ENCODE assay signal across 20 cellular contexts in the genomic region with DNA sequence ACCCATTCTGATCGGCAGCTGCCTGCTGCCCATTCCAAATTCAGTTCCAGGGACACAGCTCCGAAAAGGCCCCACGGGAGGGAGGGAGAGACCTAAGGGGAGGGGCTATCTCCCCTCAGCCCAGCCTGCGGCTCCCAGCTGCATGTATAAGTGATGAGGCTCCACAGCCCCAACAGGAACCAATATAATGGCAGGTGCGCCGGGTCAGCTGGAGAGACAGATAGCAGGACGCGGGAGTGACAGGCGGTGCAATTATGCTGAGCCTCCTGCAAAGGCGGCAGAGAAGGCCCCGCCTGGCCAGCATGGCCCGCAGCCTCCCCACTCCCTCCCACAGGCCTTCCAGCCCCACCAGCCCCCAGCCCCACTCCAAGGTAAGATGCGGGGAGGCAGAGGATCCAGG. TPM values are rescaled to one million over a fixed set of nuclear protein-coding genes. Genes with fewer than 3 reads are reported as not detected.
DNase-seq lines count a peak whose midpoint lies in the region; ATAC-seq, FAIRE-seq and TF ChIP-seq lines count a peak whose summit lies in the region.
"Had no signal": no experiment of that assay in that cellular context is flagged by ENCODE, and none has a peak within 500 bp of the region (broad histone marks: within the 10 kb centered on the region; RNA-seq: fewer than 3 reads in every experiment).

No MANE protein-coding gene starts in this region.

- no peak for FAIRE-seq in K562 (lab: Jason Lieb, UNC)
- FAIRE-seq: GM12878, GM18507 had no signal

- WGBS in K562 (ENCODE audit: insufficient coverage, low coverage, missing lambda C conversion rate): 1% methylated on average over 13 of the region's 13 CpGs

- H3K4me1 ChIP-seq in BE2C: peaks cover 25% of the 10 kb centered on the region
- H3K4me1 ChIP-seq in K562 (replicated peaks in 1 of 2; ENCODE audit: control insufficient read depth in 2 of 2, insufficient read depth in 2 of 2, low read length in 2 of 2): peaks cover 3 to 12% of the 10 kb centered on the region in 2 experiments; a peak in 4 of 5 replicates
- H3K4me1 ChIP-seq in CD4-positive, alpha-beta memory T cell (ENCODE audit: insufficient read depth, low read length): no peaks in the 10 kb centered on the region

- no peak for TF ChIP-seq EP300 in K562 (IDR thresholded peaks at IDR 0.05; ENCODE audit: low read length)

- peaks cover 0 to 4% (median 0%) of the 10 kb centered on the region in 4 donors for H3K4me1 Mint-ChIP-seq in CD4-positive, alpha-beta memory T cell

- no peaks in the 10 kb centered on the region for H3K36me3 Mint-ChIP-seq in CD4-positive, alpha-beta memory T cell

- peaks cover 8% of the 10 kb centered on the region for H4K20me1 ChIP-seq in K562 (replicated peaks; ENCODE audit: control insufficient read depth, insufficient read depth, low read length)

- CTCF ChIA-PET in K562 (lab: Yijun Ruan, JAX; ENCODE audit: low intra/inter-chr PET ratio): no interaction called here
- CTCF ChIA-PET in CD4-positive, alpha-beta memory T cell (lab: Charles Lee; ENCODE audit: partially characterized antibody): no interaction called here

- H3K9me3 ChIP-seq in BE2C (no peaks in the 10 kb centered on the region), K562 (replicated peaks; ENCODE audit: control insufficient read depth, insufficient read depth, low read depth, low read length) (no peaks in the 10 kb centered on the region)
- no peaks in the 10 kb centered on the region for H3K9me3 ChIP-seq in CD4-positive, alpha-beta memory T cell (ENCODE audit: control insufficient read depth in 1 of 2, low read length in 2 of 2)

- TF ChIP-seq CTCF in BE2C (IDR thresholded peaks at IDR 0.05; ENCODE audit: low read depth, low read length): no peak
- TF ChIP-seq CTCF in K562 (IDR thresholded peaks at IDR 0.05 in 2 of 3, conservative IDR thresholded peaks at IDR 0.05 in 1 of 3; ENCODE audit: insufficient read depth in 2 of 3, low read depth in 1 of 3, low read length in 3 of 3): no peak

- no peak overlapping the region for H3K27ac Mint-ChIP-seq in CD4-positive, alpha-beta memory T cell

- TF ChIP-seq POLR2A in K562 (conservative IDR thresholded peaks at IDR 0.05): no peak

- no peak overlapping the region for H3K4me2 ChIP-seq in K562 (ENCODE audit: insufficient read depth, low read length)

- TF ChIP-seq RAD21 in K562 (CRISPR knock-in tag; conservative IDR thresholded peaks at IDR 0.05 in 1 of 2, IDR thresholded peaks at IDR 0.05 in 1 of 2): no peak

- in situ Hi-C loops in K562 (cut with MboI): no loop called here

- peak; percentile 39 for DNase-seq in DMS53 (lab: John Stamatoyannopoulos, UW)
- no peak for DNase-seq in DMS53 treated with DMSO at 0.1 percent for 48 hours (lab: John Stamatoyannopoulos, UW; ENCODE audit: unreplicated experiment)
- peak; percentile 73 for DNase-seq in BE2C
- DNase-seq in NCI-H510A treated with DMSO at 0.1 percent for 48 hours (lab: John Stamatoyannopoulos, UW): peak; percentile 83
- DNase-seq in K562 (ENCODE audit: extremely low read depth in 1 of 4, low spot score in 3 of 4): peak in 1 of 4 experiments; percentile 34
- DNase-seq in CD4-positive, alpha-beta memory T cell: no peak
- DNase-seq: 8988T, C1 segment of cervical spinal cord, COR-L47, DMS79, HCEC 1CT, NCI-H1930, NCI-H345, Right ventricle myocardium superior, T-helper 2 cell had no signal

- H3K27me3 ChIP-seq in BE2C: no peaks in the 10 kb centered on the region
- peaks cover 33 to 67% of the 10 kb centered on the region in 2 experiments for H3K27me3 ChIP-seq in K562 (ENCODE audit: control insufficient read depth in 2 of 2, insufficient read depth in 2 of 2, low read length in 2 of 2)
- peaks cover 5% of the 10 kb centered on the region for H3K27me3 ChIP-seq in CD4-positive, alpha-beta memory T cell (ENCODE audit: insufficient read depth, low read length)

- no peak overlapping the region for H3K4me3 Mint-ChIP-seq in CD4-positive, alpha-beta memory T cell

- H3K36me3 ChIP-seq in BE2C (no peaks in the 10 kb centered on the region), K562 (ENCODE audit: control insufficient read depth, insufficient read depth, low read length) (no peaks in the 10 kb centered on the region)
- no peaks in the 10 kb centered on the region for H3K36me3 ChIP-seq in CD4-positive, alpha-beta memory T cell (ENCODE audit: insufficient read depth, low read length)

- H2AFZ ChIP-seq in K562 (ENCODE audit: low read depth, low read length): no peak overlapping the region

- no peaks in the 10 kb centered on the region for H3K9me3 Mint-ChIP-seq in CD4-positive, alpha-beta memory T cell

- H3K4me3 ChIP-seq in BE2C (ENCODE audit: low read depth, low read length): no peak overlapping the region
- no peak overlapping the region for H3K4me3 ChIP-seq in K562
- H3K4me3 ChIP-seq in CD4-positive, alpha-beta memory T cell (ENCODE audit: low read length in 2 of 2): no peak overlapping the region
- H3K4me3 ChIP-seq: GM12878 had no signal

- ATAC-seq in K562 (peak; percentile 72), GM19455 (IDR thresholded peaks at IDR 0.05; ENCODE audit: unreplicated experiment) (no peak), HG03521 (IDR thresholded peaks at IDR 0.05; ENCODE audit: unreplicated experiment) (no peak)
- ATAC-seq: GM12878 had no signal

- peaks cover 12 to 39% of the 10 kb centered on the region in 2 donors for H3K27me3 Mint-ChIP-seq in CD4-positive, alpha-beta memory T cell

- no peak overlapping the region for H3K27ac ChIP-seq in K562 (ENCODE audit: extremely low read depth, low read depth, low read length)
- H3K27ac ChIP-seq in CD4-positive, alpha-beta memory T cell (ENCODE audit: low read depth, low read length): no peak overlapping the region
- H3K27ac ChIP-seq: HL-60 had no signal

- POLR2A ChIA-PET in K562 (lab: Yijun Ruan, JAX): interaction anchor here (0.6 to 0.7 kb wide), 3 partner anchors 21 to 172 kb away, joined by 3 read pairs; no protein-coding TSS in a partner anchor
- POLR2A ChIA-PET in CD4-positive, alpha-beta memory T cell (lab: Charles Lee; ENCODE audit: partially characterized antibody): no interaction called here

- no peaks in the 10 kb centered on the region for H3K9me1 ChIP-seq in K562 (ENCODE audit: control insufficient read depth, insufficient read depth, low read length)

- H3K79me2 ChIP-seq in K562 (ENCODE audit: control insufficient read depth, insufficient read depth, low read length): no peaks in the 10 kb centered on the region

- H3K9ac ChIP-seq in K562 (ENCODE audit: insufficient read depth in 1 of 2, low read depth in 2 of 2, low read length in 2 of 2): peak overlapping the region in 1 of 2 experiments; percentile 37; a peak in 1 of 4 replicates

- intact Hi-C loops in K562 (cut with micrococcal nuclease): no loop called here
- intact Hi-C loops in CD4-positive, alpha-beta memory T cell (cut with micrococcal nuclease): no loop called here

- no TSS peak for BruUV-seq in K562 (replicated peaks; lab: Mats Ljungman, UMichigan)

TF ChIP-seq in K562, 482 proteins besides CTCF, POLR2A, EP300 and RAD21 (continues in another document):
- TF ChIP-seq FOXK2 (conservative IDR thresholded peaks at IDR 0.05 in 1 of 2, IDR thresholded peaks at IDR 0.05 in 1 of 2; ENCODE audit: low read depth in 2 of 2) (no peak), MYBL2 (IDR thresholded peaks at IDR 0.05; ENCODE audit: low read depth) (no peak), MYBL2 (CRISPR knock-in tag; IDR thresholded peaks at IDR 0.05; ENCODE audit: borderline replicate concordance) (no peak)

RNA-seq across cellular contexts. Expression of gene C1QL1, which starts 8.1 kb away (rescaled TPM):
- polyA plus RNA-seq in BE2C (2012; ENCODE audit: insufficient read depth, insufficient read length, low read depth): 72.9 TPM
- not detected in 2 replicates for total RNA-seq in K562 (2011; cell fraction: chromatin; rRNA removed; ENCODE audit: low replicate concordance)
- 0.26 and 0.33 TPM in 2 replicates for total RNA-seq in K562 (2011; cell fraction: nucleolus; rRNA removed)
- total RNA-seq in K562 (2011; cell fraction: nucleoplasm; rRNA removed): not detected in 2 replicates
- total RNA-seq in K562 (2014; rRNA removed) (0.09 TPM in 1 of 2 replicates, not detected in the other), K562 (2014; rRNA removed; fragmentation: Illumina TruSeq; extraction: Trizol) (not detected in 2 replicates), K562 (2015; rRNA removed; fragmentation: Illumina TruSeq; extraction: Trizol) (not detected in 2 replicates), K562 (2021) (not detected in 2 replicates)
- polyA plus RNA-seq in K562 (2011; rRNA removed) (0.05 and 0.07 TPM in 2 replicates), K562 (2014; fragmentation: Illumina TruSeq; extraction: Trizol) (not detected in 2 replicates), K562 (2014; fragmentation: Nextera tagmentation; extraction: Ambion mirVana) (not detected), K562 (2014; rRNA removed) (0.12 and 0.27 TPM in 2 replicates)
- polyA plus RNA-seq in K562 (2011; cell fraction: cytosol; rRNA removed): 0.04 and 0.39 TPM in 2 replicates
- polyA plus RNA-seq in K562 (2011; cell fraction: nucleus; rRNA removed): not detected in 2 replicates
- polyA plus RNA-seq in K562 (2012): 0.13 and 0.29 TPM in 2 replicates
- not detected in 2 replicates for polyA minus RNA-seq in K562 (2011; rRNA and poly(A)+ RNA removed)
- not detected in 2 replicates for polyA minus RNA-seq in K562 (2011; cell fraction: cytosol; rRNA and poly(A)+ RNA removed)
- not detected in 2 replicates for polyA minus RNA-seq in K562 (2011; cell fraction: nucleus; rRNA and poly(A)+ RNA removed)
- not detected for total RNA-seq in CD4-positive, alpha-beta memory T cell
- polyA plus RNA-seq in CD4-positive, alpha-beta memory T cell: not detected
- total RNA-seq: GM12878 had no signal
- polyA plus RNA-seq: GM12878 had no signal

RNA-seq across cellular contexts. Expression of gene KIF18B, which starts 28.6 kb away (rescaled TPM):
- 13.3 TPM for polyA plus RNA-seq in BE2C (2012; ENCODE audit: insufficient read depth, insufficient read length, low read depth)
- total RNA-seq in K562 (2011; cell fraction: chromatin; rRNA removed; ENCODE audit: low replicate concordance): 142 and 262 TPM in 2 replicates
- 144 and 163 TPM in 2 replicates for total RNA-seq in K562 (2011; cell fraction: nucleolus; rRNA removed)
- 146 and 190 TPM in 2 replicates for total RNA-seq in K562 (2011; cell fraction: nucleoplasm; rRNA removed)
- total RNA-seq in K562 (2014; rRNA removed) (12.2 and 13.5 TPM in 2 replicates), K562 (2014; rRNA removed; fragmentation: Illumina TruSeq; extraction: Trizol) (5.6 and 8.4 TPM in 2 replicates), K562 (2015; rRNA removed; fragmentation: Illumina TruSeq; extraction: Trizol) (13.2 and 13.7 TPM in 2 replicates), K562 (2021) (39.5 and 42.8 TPM in 2 replicates)
- polyA plus RNA-seq in K562 (2011; rRNA removed) (19.6 and 45.5 TPM in 2 replicates), K562 (2014; fragmentation: Illumina TruSeq; extraction: Trizol) (23.2 and 28.8 TPM in 2 replicates), K562 (2014; fragmentation: Nextera tagmentation; extraction: Ambion mirVana) (1 to 10 TPM; 2.0 to 3.0 TPM), K562 (2014; rRNA removed) (32.2 and 42.7 TPM in 2 replicates)
- 23.9 TPM in 2 replicates for polyA plus RNA-seq in K562 (2011; cell fraction: cytosol; rRNA removed)
- 91.3 and 126 TPM in 2 replicates for polyA plus RNA-seq in K562 (2011; cell fraction: nucleus; rRNA removed)
- polyA plus RNA-seq in K562 (2012): 15.1 and 19.2 TPM in 2 replicates
- 16.5 and 16.9 TPM in 2 replicates for polyA minus RNA-seq in K562 (2011; rRNA and poly(A)+ RNA removed)
- polyA minus RNA-seq in K562 (2011; cell fraction: cytosol; rRNA and poly(A)+ RNA removed): 15.9 and 24.5 TPM in 2 replicates
- polyA minus RNA-seq in K562 (2011; cell fraction: nucleus; rRNA and poly(A)+ RNA removed): 31.2 and 36.0 TPM in 2 replicates
- total RNA-seq in CD4-positive, alpha-beta memory T cell: not detected
- not detected for polyA plus RNA-seq in CD4-positive, alpha-beta memory T cell

Comparison
In these comparisons a context has a peak if more than half of its experiments do, and no peak if none do; other contexts are left out.
1. DNase-seq: peak in DMS53 (single experiment), BE2C (single experiment) and NCI-H510A treated with DMSO at 0.1 percent for 48 hours (single experiment); none in DMS53 treated with DMSO at 0.1 percent for 48 hours (single experiment) and CD4-positive, alpha-beta memory T cell (0 of 5).
2. RNA of gene KIF18B, which starts 28.6 kb away (total RNA-seq): 5.6 to 262 TPM in K562; not detected in CD4-positive, alpha-beta memory T cell; every median in the first group is over 4 times any median in the second.